In the genomic region with DNA sequence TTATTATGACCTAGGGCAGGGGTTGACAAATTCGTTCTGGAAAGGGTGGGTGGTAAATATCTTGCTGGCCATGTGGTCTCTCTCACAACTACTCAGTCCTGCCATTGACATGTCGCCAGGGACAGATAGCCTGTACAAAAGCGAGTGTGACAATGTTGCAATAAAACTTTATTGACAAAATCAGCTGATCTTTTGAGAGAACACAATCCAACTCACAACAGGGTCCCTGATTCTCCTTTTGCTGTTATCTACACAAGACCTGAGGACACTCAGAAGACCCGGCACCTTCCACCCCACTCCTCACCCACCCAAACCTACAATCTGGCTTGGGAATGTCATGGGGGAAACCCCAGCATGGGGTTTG, we compare ENCODE assay signal across 20 cellular contexts.
A peak's percentile ranks its signal among the peaks of the same experiment; 100 is the strongest.
DNase-seq lines count a peak whose midpoint lies in the region; ATAC-seq, FAIRE-seq and TF ChIP-seq lines count a peak whose summit lies in the region.
"Had no signal": no experiment of that assay in that cellular context is flagged by ENCODE, and none has a peak within 500 bp of the region (broad histone marks: within the 10 kb centered on the region; RNA-seq: fewer than 3 reads in every experiment).

No MANE protein-coding gene starts in this region.

- ATAC-seq in K562: no peak
- ATAC-seq: stimulated activated naive CD8-positive, alpha-beta T cell treated with anti-CD3 and anti-CD28 coated beads, Interleukin-15, Interleukin-2, amounts not matched to agents 100 U/mL and 50 U/mL, for 24 hours had no signal

- no peaks in the 10 kb centered on the region for H3F3A ChIP-seq in DOHH2 (ENCODE audit: control insufficient read depth, insufficient read depth)

- H3K27me3 ChIP-seq in DOHH2 (ENCODE audit: control insufficient read depth, low read length) (no peaks in the 10 kb centered on the region), K562 (ENCODE audit: control insufficient read depth in 2 of 2, insufficient read depth in 2 of 2, low read length in 2 of 2) (no peaks in the 10 kb centered on the region), trophoblast cell (ENCODE audit: insufficient read depth, low read length) (no peaks in the 10 kb centered on the region), SJCRH30 (no peaks in the 10 kb centered on the region)
- H3K27me3 ChIP-seq: upper lobe of right lung had no signal

- H3K9ac ChIP-seq in K562 (ENCODE audit: insufficient read depth in 1 of 2, low read depth in 2 of 2, low read length in 2 of 2) (no peak overlapping the region), trophoblast cell (ENCODE audit: low read length) (no peak overlapping the region)
- H3K9ac ChIP-seq: parathyroid adenoma had no signal

- in situ Hi-C loops in K562 (cut with MboI): no loop called here

- peaks cover 4% of the 10 kb centered on the region for H3K27me3 Mint-ChIP-seq in nephron progenitor cell (ENCODE audit: low read depth, poor library complexity)
- H3K27me3 Mint-ChIP-seq: activated naive CD4-positive, alpha-beta T cell treated with anti-CD3 and anti-CD28 coated beads, Interleukin-2, amount 10 ng/mL, durations not matched to agents 7 days and 5 days had no signal

- H3K36me3 Mint-ChIP-seq in nephron progenitor cell (ENCODE audit: low read depth): peaks cover 5% of the 10 kb centered on the region
- H3K36me3 Mint-ChIP-seq: activated naive CD4-positive, alpha-beta T cell treated with anti-CD3 and anti-CD28 coated beads, Interleukin-2, amount 10 ng/mL, durations not matched to agents 7 days and 5 days had no signal

- no peaks in the 10 kb centered on the region for H3K79me1 ChIP-seq in trophoblast cell (ENCODE audit: low read length)

- WGBS in K562 (ENCODE audit: insufficient coverage, low coverage, missing lambda C conversion rate): 2% methylated on average over 4 of the region's 4 CpGs
- WGBS in trophoblast cell (ENCODE audit: extremely low coverage, insufficient coverage, insufficient read length): no CpG with 5 or more reads among the region's 4 CpGs

- no peak overlapping the region for H3K4ac ChIP-seq in trophoblast cell (ENCODE audit: low read depth, low read length)

- TF ChIP-seq RAD21 in K562 (CRISPR knock-in tag; conservative IDR thresholded peaks at IDR 0.05 in 1 of 2, IDR thresholded peaks at IDR 0.05 in 1 of 2): no peak

- H3K4me2 ChIP-seq in DOHH2 (ENCODE audit: low read length) (peak overlapping the region; percentile 24), K562 (ENCODE audit: insufficient read depth, low read length) (no peak overlapping the region), trophoblast cell (ENCODE audit: low read length) (no peak overlapping the region)

- peak; percentile 56 for DNase-seq in DMS79 treated with DMSO at 0.1 percent for 48 hours (lab: John Stamatoyannopoulos, UW)
- DNase-seq in DMS79 (lab: John Stamatoyannopoulos, UW): no peak
- no peak for DNase-seq in K562 (ENCODE audit: extremely low read depth in 1 of 4, low spot score in 3 of 4)
- no peak for DNase-seq in nephron progenitor cell
- no peak for DNase-seq in trophoblast cell
- DNase-seq in GDM1 (lab: John Stamatoyannopoulos, UW): no peak
- DNase-seq in SJCRH30: no peak
- DNase-seq: activated CD4-positive, alpha-beta T cell treated with anti-CD3 and anti-CD28 coated beads, Interleukin-2, amount 50 U/mL, for 4 hours; activated naive CD4-positive, alpha-beta T cell treated with anti-CD3 and anti-CD28 coated beads, Interleukin-2, amount 10 ng/mL, durations not matched to agents 7 days and 5 days; aorta; effector CD4-positive, alpha-beta T cell; NCI-H524 treated with DMSO at 0.1 percent for 48 hours; stimulated activated CD4-positive, alpha-beta T cell treated with anti-CD3 and anti-CD28 coated beads, Interleukin-2, amount 100 ng/mL, for 24 hours; stimulated activated naive CD8-positive, alpha-beta T cell treated with anti-CD3 and anti-CD28 coated beads, Interleukin-15, Interleukin-2, amounts not matched to agents 100 U/mL and 50 U/mL, for 24 hours; upper lobe of right lung had no signal

- POLR2A ChIA-PET in K562 (lab: Yijun Ruan, JAX): no interaction called here

- H3K23ac ChIP-seq in trophoblast cell (ENCODE audit: low read length): no peak overlapping the region

- H3K9me2 ChIP-seq in DOHH2 (replicated peaks; ENCODE audit: control insufficient read depth, low read length): no peaks in the 10 kb centered on the region

- H2AFZ ChIP-seq in K562 (ENCODE audit: low read depth, low read length) (no peak overlapping the region), trophoblast cell (ENCODE audit: insufficient read depth, low read length, poor library complexity) (no peak overlapping the region)

- CTCF ChIA-PET in K562 (lab: Yijun Ruan, JAX; ENCODE audit: low intra/inter-chr PET ratio): no interaction called here

- no peak overlapping the region for H2BK12ac ChIP-seq in trophoblast cell (ENCODE audit: low read length)

- no peak overlapping the region for H3K4me3 Mint-ChIP-seq in nephron progenitor cell
- H3K4me3 Mint-ChIP-seq: activated naive CD4-positive, alpha-beta T cell treated with anti-CD3 and anti-CD28 coated beads, Interleukin-2, amount 10 ng/mL, durations not matched to agents 7 days and 5 days had no signal

- H3K4me1 Mint-ChIP-seq in nephron progenitor cell: peaks cover 5% of the 10 kb centered on the region
- H3K4me1 Mint-ChIP-seq: activated naive CD4-positive, alpha-beta T cell treated with anti-CD3 and anti-CD28 coated beads, Interleukin-2, amount 10 ng/mL, durations not matched to agents 7 days and 5 days had no signal

- no peak overlapping the region for H3K18ac ChIP-seq in trophoblast cell (ENCODE audit: low read length)

- H4K8ac ChIP-seq in trophoblast cell (ENCODE audit: low read depth, low read length): no peak overlapping the region

- H4K12ac ChIP-seq in trophoblast cell (ENCODE audit: low read depth, low read length): no peak overlapping the region

- H3K4me1 ChIP-seq in DOHH2 (ENCODE audit: control insufficient read depth, low read length) (peaks cover 20% of the 10 kb centered on the region), K562 (replicated peaks in 1 of 2; ENCODE audit: control insufficient read depth in 2 of 2, insufficient read depth in 2 of 2, low read length in 2 of 2) (no peaks in the 10 kb centered on the region), trophoblast cell (ENCODE audit: control insufficient read depth in 1 of 2, insufficient read depth in 2 of 2, low read length in 2 of 2) (no peaks in the 10 kb centered on the region), SJCRH30 (no peaks in the 10 kb centered on the region)
- H3K4me1 ChIP-seq: upper lobe of right lung had no signal

- TF ChIP-seq POLR2A in K562 (conservative IDR thresholded peaks at IDR 0.05): no peak

- H3K4me3 ChIP-seq in DOHH2 (ENCODE audit: low read length) (no peak overlapping the region), K562 (no peak overlapping the region), trophoblast cell (ENCODE audit: low read depth, low read length) (no peak overlapping the region), SJCRH30 (no peak overlapping the region)
- H3K4me3 ChIP-seq: upper lobe of right lung had no signal

- H3K9me3 ChIP-seq in DOHH2 (ENCODE audit: control insufficient read depth, insufficient read depth, low read length): peaks cover 21% of the 10 kb centered on the region
- no peaks in the 10 kb centered on the region for H3K9me3 ChIP-seq in K562 (replicated peaks; ENCODE audit: control insufficient read depth, insufficient read depth, low read depth, low read length)
- H3K9me3 ChIP-seq in trophoblast cell (ENCODE audit: insufficient read depth, low read depth, low read length): peaks cover 3% of the 10 kb centered on the region
- 0 out of 2 replicates have a peak, but pooled peaks cover 2% of the 10 kb centered on the region for H3K9me3 ChIP-seq in SJCRH30 (replicated peaks)
- H3K9me3 ChIP-seq: upper lobe of right lung had no signal

- H3K14ac ChIP-seq in trophoblast cell (ENCODE audit: low read length): no peak overlapping the region

- TF ChIP-seq CTCF in DOHH2 (IDR thresholded peaks at IDR 0.05; ENCODE audit: low read depth, low read length, poor library complexity, severe bottlenecking) (no peak), K562 (IDR thresholded peaks at IDR 0.05 in 2 of 3, conservative IDR thresholded peaks at IDR 0.05 in 1 of 3; ENCODE audit: insufficient read depth in 2 of 3, low read depth in 1 of 3, low read length in 3 of 3) (no peak), nephron progenitor cell (IDR thresholded peaks at IDR 0.05) (no peak)

- no peak overlapping the region for H4K91ac ChIP-seq in trophoblast cell (ENCODE audit: low read depth, low read length)

- H3K27ac ChIP-seq in DOHH2 (ENCODE audit: low read depth, low read length) (no peak overlapping the region; the same call in 1 of the 2 replicates), K562 (ENCODE audit: extremely low read depth, low read depth, low read length) (no peak overlapping the region), trophoblast cell (ENCODE audit: low read depth, low read length) (no peak overlapping the region), SJCRH30 (no peak overlapping the region)
- H3K27ac ChIP-seq: 22Rv1, parathyroid adenoma had no signal

- peaks cover 24% of the 10 kb centered on the region for H3K9me3 Mint-ChIP-seq in nephron progenitor cell

- H3K9me1 ChIP-seq in K562 (ENCODE audit: control insufficient read depth, insufficient read depth, low read length): no peaks in the 10 kb centered on the region

- H3K79me2 ChIP-seq in DOHH2 (ENCODE audit: control insufficient read depth, low read length) (no peaks in the 10 kb centered on the region), K562 (ENCODE audit: control insufficient read depth, insufficient read depth, low read length) (no peaks in the 10 kb centered on the region), trophoblast cell (ENCODE audit: control insufficient read depth, insufficient read depth, low read length, poor library complexity) (no peaks in the 10 kb centered on the region)
- H3K79me2 ChIP-seq: parathyroid adenoma had no signal

- no peak for FAIRE-seq in K562 (lab: Jason Lieb, UNC)
- FAIRE-seq: frontal cortex, keratinocyte had no signal

- H2BK120ac ChIP-seq in trophoblast cell (ENCODE audit: insufficient read depth, low read length, poor library complexity): no peak overlapping the region

- intact Hi-C loops in K562 (cut with micrococcal nuclease): no loop called here

- H3K36me3 ChIP-seq in DOHH2 (ENCODE audit: control insufficient read depth, low read length) (no peaks in the 10 kb centered on the region), K562 (ENCODE audit: control insufficient read depth, insufficient read depth, low read length) (no peaks in the 10 kb centered on the region), trophoblast cell (ENCODE audit: control insufficient read depth in 1 of 2, insufficient read depth in 2 of 2, low read length in 2 of 2) (no peaks in the 10 kb centered on the region), SJCRH30 (no peaks in the 10 kb centered on the region)
- H3K36me3 ChIP-seq: upper lobe of right lung had no signal

- no TSS peak for BruUV-seq in K562 (replicated peaks; lab: Mats Ljungman, UMichigan)

- H2AK5ac ChIP-seq in trophoblast cell (ENCODE audit: low read length): no peak overlapping the region

- peak overlapping the region; percentile 52 for H3K27ac Mint-ChIP-seq in nephron progenitor cell
- H3K27ac Mint-ChIP-seq: activated naive CD4-positive, alpha-beta T cell treated with anti-CD3 and anti-CD28 coated beads, Interleukin-2, amount 10 ng/mL, durations not matched to agents 7 days and 5 days had no signal

- H2BK5ac ChIP-seq in trophoblast cell (ENCODE audit: low read depth, low read length, poor library complexity): no peak overlapping the region

- H4K20me1 ChIP-seq in DOHH2 (ENCODE audit: control insufficient read depth, insufficient read depth, low read depth, low read length) (no peaks in the 10 kb centered on the region), K562 (replicated peaks; ENCODE audit: control insufficient read depth, insufficient read depth, low read length) (no peaks in the 10 kb centered on the region)

- no peak for TF ChIP-seq EP300 in K562 (IDR thresholded peaks at IDR 0.05; ENCODE audit: low read length)
